8 cellular contexts compared by ENCODE assay signal in genomic region chr9:109119439-109120203, GRCh38. TPM values are rescaled to one million over a fixed set of nuclear protein-coding genes. Genes with fewer than 3 reads are reported as not detected.
DNase-seq lines count a peak whose midpoint lies in the region; ATAC-seq and TF ChIP-seq lines count a peak whose summit lies in the region.

TSS of gene TMEM245 (minus strand) at chr9:109119947. CDS start at chr9:109119913, 34 bp downstream.

- H3K9me3 ChIP-seq in NT2/D1 (ENCODE audit: insufficient read depth, low read length) (no peaks in the 10 kb centered on the region), endodermal cell (ENCODE audit: control insufficient read depth, low read length) (no peaks in the 10 kb centered on the region)

- peak within 1 kb of the TSS; percentile 92 for H3K4me3 Mint-ChIP-seq in activated CD8-positive, alpha-beta memory T cell treated with anti-CD3 and anti-CD28 coated beads, Interleukin-2, amount 10 ng/mL, durations not matched to agents 7 days and 5 days
- H3K4me3 Mint-ChIP-seq in endodermal cell: peak within 1 kb of the TSS; percentile 91

- peaks cover 17% of the 10 kb centered on the region for H3K36me3 ChIP-seq in NT2/D1 (ENCODE audit: insufficient read depth, insufficient read length, low read length)
- H3K36me3 ChIP-seq in endodermal cell (ENCODE audit: control insufficient read depth, insufficient read depth, low read length): no peaks in the 10 kb centered on the region

- no peaks in the 10 kb centered on the region for H3K9me3 Mint-ChIP-seq in activated CD8-positive, alpha-beta memory T cell treated with anti-CD3 and anti-CD28 coated beads, Interleukin-2, amount 10 ng/mL, durations not matched to agents 7 days and 5 days (ENCODE audit: low read depth)
- no peaks in the 10 kb centered on the region for H3K9me3 Mint-ChIP-seq in endodermal cell

- peak within 1 kb of the TSS; percentile 93 for H3K27ac ChIP-seq in endodermal cell (ENCODE audit: low read depth, low read length)

- H3K27ac Mint-ChIP-seq in activated CD8-positive, alpha-beta memory T cell treated with anti-CD3 and anti-CD28 coated beads, Interleukin-2, amount 10 ng/mL, durations not matched to agents 7 days and 5 days: peak within 1 kb of the TSS; percentile 85
- H3K27ac Mint-ChIP-seq in endodermal cell: peak within 1 kb of the TSS; percentile 95

- DNase-seq in COR-L47 (lab: John Stamatoyannopoulos, UW) (peak; percentile 98), HUDEP-2 (lab: John Stamatoyannopoulos, UW; ENCODE audit: unreplicated experiment in 76 of 76) (peak in 75 of 76 experiments; percentile 34 to 97 (median 93)), NT2/D1 (ENCODE audit: low read depth, low spot score) (peak; percentile 98), endodermal cell (peak; percentile 98), mesenteric fat pad (ENCODE audit: low spot score) (peak; percentile 97)
- DNase-seq in activated CD8-positive, alpha-beta memory T cell treated with anti-CD3 and anti-CD28 coated beads, Interleukin-2, amount 10 ng/mL, durations not matched to agents 7 days and 5 days: peak; percentile 98
- peak; percentile 74 for DNase-seq in stimulated activated CD8-positive, alpha-beta memory T cell treated with anti-CD3 and anti-CD28 coated beads, Interleukin-15, amount 100 ng/mL, for 24 hours (ENCODE audit: low read depth)

- peak within 1 kb of the TSS; percentile 98 for H3K9ac ChIP-seq in NT2/D1 (ENCODE audit: insufficient read length, low read depth)
- peak within 1 kb of the TSS; percentile 66 for H3K9ac ChIP-seq in endodermal cell (ENCODE audit: extremely low read depth, low read length, poor library complexity, severe bottlenecking)

- H3K27me3 Mint-ChIP-seq in activated CD8-positive, alpha-beta memory T cell treated with anti-CD3 and anti-CD28 coated beads, Interleukin-2, amount 10 ng/mL, durations not matched to agents 7 days and 5 days: no peaks in the 10 kb centered on the region
- peaks cover 5% of the 10 kb centered on the region for H3K27me3 Mint-ChIP-seq in endodermal cell (ENCODE audit: insufficient read depth)

- 0 to 2% methylated on average over 19 to 88 of the region's 88 CpGs for WGBS in endodermal cell (ENCODE audit: insufficient coverage in 1 of 2, insufficient read length in 1 of 2), 2 experiments

- H3K4me3 ChIP-seq in NT2/D1 (ENCODE audit: insufficient read length, low read depth) (peak within 1 kb of the TSS; percentile 95), endodermal cell (ENCODE audit: low read length) (peak within 1 kb of the TSS; percentile 95)

- no peaks in the 10 kb centered on the region for H3K4me1 ChIP-seq in NT2/D1 (ENCODE audit: insufficient read depth, insufficient read length)
- peaks cover 13% of the 10 kb centered on the region for H3K4me1 ChIP-seq in endodermal cell (ENCODE audit: control insufficient read depth, insufficient read depth, low read length)

- peaks cover 24% of the 10 kb centered on the region for H3K36me3 Mint-ChIP-seq in activated CD8-positive, alpha-beta memory T cell treated with anti-CD3 and anti-CD28 coated beads, Interleukin-2, amount 10 ng/mL, durations not matched to agents 7 days and 5 days
- peaks cover 9% of the 10 kb centered on the region for H3K36me3 Mint-ChIP-seq in endodermal cell (ENCODE audit: low read depth)

- TF ChIP-seq CTCF in endodermal cell (conservative IDR thresholded peaks at IDR 0.05): peak; percentile 23

- H3K27me3 ChIP-seq in NT2/D1 (ENCODE audit: insufficient read depth, insufficient read length): no peaks in the 10 kb centered on the region
- H3K27me3 ChIP-seq in endodermal cell (ENCODE audit: control insufficient read depth, insufficient read depth, low read length, poor library complexity, severe bottlenecking): no peaks in the 10 kb centered on the region

- peaks cover 46% of the 10 kb centered on the region for H3K4me1 Mint-ChIP-seq in activated CD8-positive, alpha-beta memory T cell treated with anti-CD3 and anti-CD28 coated beads, Interleukin-2, amount 10 ng/mL, durations not matched to agents 7 days and 5 days
- H3K4me1 Mint-ChIP-seq in endodermal cell: peaks cover 39% of the 10 kb centered on the region

- ATAC-seq in GM21381 (IDR thresholded peaks at IDR 0.05; ENCODE audit: unreplicated experiment): peak; percentile 92
- ATAC-seq in activated CD8-positive, alpha-beta memory T cell treated with anti-CD3 and anti-CD28 coated beads, Interleukin-2, amount 10 ng/mL, durations not matched to agents 7 days and 5 days: peak; percentile 92

- CTCF ChIA-PET in activated CD8-positive, alpha-beta memory T cell treated with anti-CD3 and anti-CD28 coated beads, Interleukin-2, amount 10 ng/mL, durations not matched to agents 7 days and 5 days (lab: Charles Lee): interaction anchor here (1.0 to 1.9 kb wide), 3 partner anchors 19 to 290 kb away, joined by 3 to 6 read pairs (median 3); no protein-coding TSS in a partner anchor

RNA-seq across cellular contexts. Expression of gene TMEM245, which starts in this region (rescaled TPM):
- total RNA-seq in activated CD8-positive, alpha-beta memory T cell treated with anti-CD3 and anti-CD28 coated beads, Interleukin-2, amount 10 ng/mL, durations not matched to agents 7 days and 5 days: 10 to 100 TPM; 25.9 to 39.2 TPM
- total RNA-seq in endodermal cell (10 to 100 TPM; 42.8 to 55.0 TPM), mesenteric fat pad (62.3 TPM)
- polyA plus RNA-seq in endodermal cell (2013, experiment 1 of 2): 45.8 TPM
- 43.2 TPM for polyA plus RNA-seq in endodermal cell (2013, experiment 2 of 2)

Comparison
In these comparisons a context has a peak if more than half of its experiments do, and no peak if none do; other contexts are left out.
1. Peak in every context shown above with its lines: DNase-seq, ATAC-seq, H3K4me3 ChIP-seq and H3K27ac ChIP-seq.